ENCODE assay signal across 35 cellular contexts in genomic region chr10:88647216-88647615, GRCh38. TPM values are rescaled to one million over a fixed set of nuclear protein-coding genes. Genes with fewer than 3 reads are reported as not detected.
"Had no signal": no experiment of that assay in that cellular context is flagged by ENCODE, and none has a peak within 500 bp of the region (broad histone marks: within the 10 kb centered on the region; RNA-seq: fewer than 3 reads in every experiment).

No MANE protein-coding gene starts in this region.

- H3K27ac ChIP-seq: adrenal gland, cardiac muscle cell, coronary artery, foreskin keratinocyte, heart left ventricle, lower lobe of right lung, neutrophil, right lobe of liver, thoracic aorta, uterus, VCaP had no signal

- H3K4me1 ChIP-seq: lower lobe of right lung, right lobe of liver, uterus had no signal

- H3K27me3 Mint-ChIP-seq: brain had no signal

- H3K36me3 Mint-ChIP-seq: activated naive CD8-positive, alpha-beta T cell treated with anti-CD3 and anti-CD28 coated beads for 36 hours; brain; naive B cell had no signal

- H3K27me3 ChIP-seq: adrenal gland, foreskin keratinocyte, heart left ventricle, neutrophil, right lobe of liver, uterus had no signal

- H3K36me3 ChIP-seq: adrenal gland, cardiac muscle cell, heart left ventricle, lower lobe of right lung, neutrophil, right lobe of liver, thoracic aorta, uterus had no signal

- DNase-seq: activated CD4-positive, alpha-beta T cell treated with anti-CD3 and anti-CD28 coated beads for 48 hours; activated CD4-positive, alpha-beta T cell treated with anti-CD3 and anti-CD28 coated beads, Interleukin-2, amount 50 U/mL, for 48 hours; activated CD8-positive, alpha-beta memory T cell treated with anti-CD3 and anti-CD28 coated beads for 24 hours; activated effector memory CD4-positive, alpha-beta T cell treated with Interleukin-2 at 50 U/mL for 16 hours; activated naive CD4-positive, alpha-beta T cell treated with Interleukin-2 at 50 U/mL for 16 hours; activated naive CD8-positive, alpha-beta T cell treated with anti-CD3 and anti-CD28 coated beads for 36 hours; adrenal gland; aorta; effector memory CD8-positive, alpha-beta T cell; foreskin keratinocyte; heart left ventricle; lower lobe of right lung; mesendoderm; naive B cell; nephron progenitor cell; right lobe of liver; stimulated activated CD4-positive, alpha-beta T cell treated with anti-CD3 and anti-CD28 coated beads, Interleukin-2, amount 100 ng/mL, for 48 hours; stimulated activated naive CD4-positive, alpha-beta T cell treated with Interleukin-2 at 50 U/mL for 16 hours; trophoblast cell; uterus had no signal

- H3K4me3 ChIP-seq: adrenal gland, cardiac muscle cell, coronary artery, heart left ventricle, lower lobe of right lung, right lobe of liver, thoracic aorta, uterus had no signal

- FAIRE-seq: TTC549 had no signal

- H3K4me3 Mint-ChIP-seq: activated naive CD8-positive, alpha-beta T cell treated with anti-CD3 and anti-CD28 coated beads for 36 hours; brain; effector memory CD8-positive, alpha-beta T cell; naive B cell; nephron progenitor cell had no signal

- H3K4me1 Mint-ChIP-seq: activated naive CD8-positive, alpha-beta T cell treated with anti-CD3 and anti-CD28 coated beads for 36 hours; brain; nephron progenitor cell had no signal

- H3K9me3 Mint-ChIP-seq: activated naive CD8-positive, alpha-beta T cell treated with anti-CD3 and anti-CD28 coated beads for 36 hours; brain; effector memory CD8-positive, alpha-beta T cell; naive B cell; nephron progenitor cell had no signal

- ATAC-seq: effector memory CD8-positive, alpha-beta T cell; foreskin keratinocyte; heart left ventricle; left lobe of liver; lower lobe of right lung; right lobe of liver had no signal

- H3K9me3 ChIP-seq: adrenal gland, heart left ventricle, lower lobe of right lung, neutrophil, right lobe of liver, thoracic aorta, uterus had no signal

- H3K27ac Mint-ChIP-seq: activated naive CD8-positive, alpha-beta T cell treated with anti-CD3 and anti-CD28 coated beads for 36 hours; brain; effector memory CD8-positive, alpha-beta T cell; nephron progenitor cell had no signal

RNA-seq across cellular contexts. Expression of gene LIPF, which starts 17.0 kb away (rescaled TPM):
- total RNA-seq: activated naive CD8-positive, alpha-beta T cell treated with anti-CD3 and anti-CD28 coated beads for 36 hours; aorta; cardiac muscle cell; foreskin keratinocyte; heart left ventricle; kidney epithelial cell; left lobe of liver; lower lobe of right lung; osteocyte; posterior vena cava; renal cortical epithelial cell; right lobe of liver; skeletal muscle tissue; thoracic aorta had no signal
- polyA plus RNA-seq: cardiac muscle cell, foreskin keratinocyte had no signal

RNA-seq across cellular contexts. Expression of gene LIPK, which starts 58.8 kb away (rescaled TPM):
- total RNA-seq: activated naive CD8-positive, alpha-beta T cell treated with anti-CD3 and anti-CD28 coated beads for 36 hours; adrenal gland; aorta; cardiac muscle cell; cerebellum; foreskin keratinocyte; heart left ventricle; kidney epithelial cell; left lobe of liver; lower lobe of right lung; osteocyte; posterior vena cava; renal cortical epithelial cell; right lobe of liver; skeletal muscle tissue; subcutaneous adipose tissue; thoracic aorta; uterus had no signal
- polyA plus RNA-seq: adrenal gland, aorta, cardiac muscle cell, foreskin keratinocyte, heart left ventricle had no signal
